ENCODE assay signal across 9 cellular contexts in the genomic region with DNA sequence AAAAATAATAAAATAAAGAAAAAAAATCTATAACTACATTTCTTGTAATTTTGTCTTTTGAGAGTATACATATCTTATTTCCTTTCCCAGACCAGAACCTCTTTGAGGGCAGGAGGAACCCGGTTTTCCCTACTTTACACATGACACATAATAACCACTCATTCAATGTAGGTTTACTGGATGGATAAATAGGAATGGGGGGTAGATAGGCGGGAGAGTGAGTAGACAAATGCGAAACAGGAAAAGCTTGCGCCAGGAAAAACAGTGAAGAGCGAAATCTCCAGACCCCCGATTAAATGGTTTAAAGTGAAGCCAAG. TPM values are rescaled to one million over a fixed set of nuclear protein-coding genes. Genes with fewer than 3 reads are reported as not detected.
A peak's percentile ranks its signal among the peaks of the same experiment; 100 is the strongest.
DNase-seq lines count a peak whose midpoint lies in the region; ATAC-seq and TF ChIP-seq lines count a peak whose summit lies in the region.
"Had no signal": no experiment of that assay in that cellular context is flagged by ENCODE, and none has a peak within 500 bp of the region (broad histone marks: within the 10 kb centered on the region; RNA-seq: fewer than 3 reads in every experiment).

No MANE protein-coding gene starts in this region.

- H3K4me1 ChIP-seq in mesodermal cell (ENCODE audit: control insufficient read depth, insufficient read depth, low read length, poor library complexity, severe bottlenecking) (peaks cover 22% of the 10 kb centered on the region), vagina (peaks cover 42% of the 10 kb centered on the region)

- H3K27me3 ChIP-seq in vagina: no peaks in the 10 kb centered on the region

- peaks cover 15% of the 10 kb centered on the region for H3K36me3 ChIP-seq in mesodermal cell (ENCODE audit: control insufficient read depth, insufficient read depth, low read length)
- no peaks in the 10 kb centered on the region for H3K36me3 ChIP-seq in vagina

- no peaks in the 10 kb centered on the region for H3K9me3 Mint-ChIP-seq in activated naive CD4-positive, alpha-beta T cell treated with anti-CD3 and anti-CD28 coated beads, Interleukin-2, amount 10 ng/mL, durations not matched to agents 7 days and 5 days
- no peaks in the 10 kb centered on the region for H3K9me3 Mint-ChIP-seq in central memory CD8-positive, alpha-beta T cell

- CTCF ChIA-PET in activated naive CD4-positive, alpha-beta T cell treated with anti-CD3 and anti-CD28 coated beads, Interleukin-2, amount 10 ng/mL, durations not matched to agents 7 days and 5 days (lab: Charles Lee): no interaction called here

- intact Hi-C loops in vagina (cut with DNase I): no loop called here

- no peak for TF ChIP-seq POLR2A in vagina (IDR thresholded peaks at IDR 0.05)

- H3K4me3 ChIP-seq in mesodermal cell (ENCODE audit: extremely low read depth, insufficient read depth, low read length, poor library complexity, severe bottlenecking): peak overlapping the region; percentile 92
- H3K4me3 ChIP-seq in vagina: peak overlapping the region; percentile 74 to 94

- H3K27ac ChIP-seq in mesodermal cell (ENCODE audit: low read depth, low read length, severe bottlenecking) (peak overlapping the region; percentile 100), vagina (peak overlapping the region; percentile 90)

- peak overlapping the region; percentile 82 for H3K4me3 Mint-ChIP-seq in activated naive CD4-positive, alpha-beta T cell treated with anti-CD3 and anti-CD28 coated beads, Interleukin-2, amount 10 ng/mL, durations not matched to agents 7 days and 5 days
- peak overlapping the region; percentile 92 for H3K4me3 Mint-ChIP-seq in central memory CD8-positive, alpha-beta T cell

- DNase-seq in activated naive CD4-positive, alpha-beta T cell treated with anti-CD3 and anti-CD28 coated beads, Interleukin-2, amount 10 ng/mL, durations not matched to agents 7 days and 5 days: no peak
- no peak for DNase-seq in activated naive CD4-positive, alpha-beta T cell treated with Interleukin-2 at 50 U/mL for 16 hours
- DNase-seq in central memory CD8-positive, alpha-beta T cell (ENCODE audit: low spot score in 2 of 2): no peak
- DNase-seq in vagina (ENCODE audit: extremely low spot score in 2 of 2) (no peak), H4 (ENCODE audit: low spot score) (no peak), nucleus accumbens (lab: John Stamatoyannopoulos, UW) (no peak), pons (ENCODE audit: low spot score) (no peak)

- no peak for ATAC-seq in central memory CD8-positive, alpha-beta T cell (replicated peaks; ENCODE audit: extremely low read depth, poor library complexity, severe bottlenecking)

- WGBS in mesodermal cell (ENCODE audit: insufficient coverage in 2 of 2), 2 experiments: 0 to 3% methylated on average over 5 of the region's 6 CpGs

- no peaks in the 10 kb centered on the region for H3K27me3 Mint-ChIP-seq in activated naive CD4-positive, alpha-beta T cell treated with anti-CD3 and anti-CD28 coated beads, Interleukin-2, amount 10 ng/mL, durations not matched to agents 7 days and 5 days
- no peaks in the 10 kb centered on the region for H3K27me3 Mint-ChIP-seq in central memory CD8-positive, alpha-beta T cell

- H3K4me1 Mint-ChIP-seq in activated naive CD4-positive, alpha-beta T cell treated with anti-CD3 and anti-CD28 coated beads, Interleukin-2, amount 10 ng/mL, durations not matched to agents 7 days and 5 days: peaks cover 52% of the 10 kb centered on the region
- peaks cover 47% of the 10 kb centered on the region for H3K4me1 Mint-ChIP-seq in central memory CD8-positive, alpha-beta T cell

- H3K36me3 Mint-ChIP-seq in activated naive CD4-positive, alpha-beta T cell treated with anti-CD3 and anti-CD28 coated beads, Interleukin-2, amount 10 ng/mL, durations not matched to agents 7 days and 5 days: peaks cover 14% of the 10 kb centered on the region
- H3K36me3 Mint-ChIP-seq in central memory CD8-positive, alpha-beta T cell (ENCODE audit: insufficient read depth): peaks cover 3% of the 10 kb centered on the region

- H3K27ac Mint-ChIP-seq in activated naive CD4-positive, alpha-beta T cell treated with anti-CD3 and anti-CD28 coated beads, Interleukin-2, amount 10 ng/mL, durations not matched to agents 7 days and 5 days: peak overlapping the region; percentile 96
- H3K27ac Mint-ChIP-seq in central memory CD8-positive, alpha-beta T cell (ENCODE audit: low read depth): peak overlapping the region; percentile 96

- H3K9me3 ChIP-seq in mesodermal cell (ENCODE audit: control insufficient read depth, low read length) (no peaks in the 10 kb centered on the region), vagina (no peaks in the 10 kb centered on the region)

- no peak for TF ChIP-seq CTCF in vagina (IDR thresholded peaks at IDR 0.05)

RNA-seq across cellular contexts. Expression of a gene that starts 0.5 kb away (rescaled TPM):
- polyA plus RNA-seq in mesodermal cell (2013, experiment 1 of 2): 67.5 TPM
- 46.0 TPM for polyA plus RNA-seq in mesodermal cell (2013, experiment 2 of 2)
- total RNA-seq in vagina: 48.1 TPM
- total RNA-seq in H4 (2014; rRNA removed; shearing (Covaris generic)): 45.7 and 52.8 TPM in 2 replicates

RNA-seq across cellular contexts. Expression of a gene that starts 56.6 kb away (rescaled TPM):
- 0.63 TPM for polyA plus RNA-seq in mesodermal cell (2013, experiment 1 of 2)
- 0.96 TPM for polyA plus RNA-seq in mesodermal cell (2013, experiment 2 of 2)
- 2.0 TPM for total RNA-seq in vagina
- 0.82 and 1.3 TPM in 2 replicates for total RNA-seq in H4 (2014; rRNA removed; shearing (Covaris generic))
- total RNA-seq: RPMI7951 had no signal
